Comparison of ENCODE assay signal across 24 cellular contexts in genomic region chr9:96492993-96493531, GRCh38.
"Had no signal": no experiment of that assay in that cellular context is flagged by ENCODE, and none has a peak within 500 bp of the region (broad histone marks: within the 10 kb centered on the region; RNA-seq: fewer than 3 reads in every experiment).

No MANE protein-coding gene starts in this region.

- H3K27ac Mint-ChIP-seq: activated CD8-positive, alpha-beta memory T cell treated with anti-CD3 and anti-CD28 coated beads, Interleukin-2, amount 10 ng/mL, durations not matched to agents 7 days and 5 days; activated CD8-positive, alpha-beta T cell treated with anti-CD3 and anti-CD28 coated beads, Interleukin-2, amount 10 ng/mL, durations not matched to agents 7 days and 5 days; natural killer cell; stimulated activated effector memory CD8-positive, alpha-beta T cell treated with anti-CD3 and anti-CD28 coated beads, Interleukin-12 subunit alpha, Interleukin-12 subunit beta, amount 100 ng/mL, for 72 hours; T-helper 1 cell treated with Interleukin-12 subunit alpha and Interleukin-12 subunit beta and Interleukin-4 antibody, amounts not matched to agents 30 μg/mL and 1 μg/mL, for 36 hours had no signal

- H3K4me3 ChIP-seq: body of pancreas, coronary artery, gastroesophageal sphincter, hepatocyte, ovary, skin epidermis, stomach, tibial nerve had no signal

- H3K27ac ChIP-seq: body of pancreas, hepatocyte, ovary had no signal

- ATAC-seq: activated CD8-positive, alpha-beta memory T cell treated with anti-CD3 and anti-CD28 coated beads, Interleukin-2, amount 10 ng/mL, durations not matched to agents 7 days and 5 days; activated CD8-positive, alpha-beta T cell treated with anti-CD3 and anti-CD28 coated beads, Interleukin-2, amount 10 ng/mL, durations not matched to agents 7 days and 5 days; activated naive CD4-positive, alpha-beta T cell treated with anti-CD3 and anti-CD28 coated beads, Interleukin-2, amount 50 U/mL, for 72 hours; body of pancreas; gastroesophageal sphincter; left cardiac atrium; natural killer cell; sciatic nerve; stimulated activated effector memory CD8-positive, alpha-beta T cell treated with anti-CD3 and anti-CD28 coated beads, Interleukin-12 subunit alpha, Interleukin-12 subunit beta, amount 100 ng/mL, for 72 hours had no signal

- H3K27me3 Mint-ChIP-seq: activated CD8-positive, alpha-beta memory T cell treated with anti-CD3 and anti-CD28 coated beads, Interleukin-2, amount 10 ng/mL, durations not matched to agents 7 days and 5 days; progenitor cell of endocrine pancreas had no signal

- H3K9me3 Mint-ChIP-seq: activated naive CD4-positive, alpha-beta T cell treated with anti-CD3 and anti-CD28 coated beads, Interleukin-2, amount 50 U/mL, for 72 hours; natural killer cell; stimulated activated effector memory CD8-positive, alpha-beta T cell treated with anti-CD3 and anti-CD28 coated beads, Interleukin-12 subunit alpha, Interleukin-12 subunit beta, amount 100 ng/mL, for 72 hours; T-helper 1 cell treated with Interleukin-12 subunit alpha and Interleukin-12 subunit beta and Interleukin-4 antibody, amounts not matched to agents 30 μg/mL and 1 μg/mL, for 36 hours had no signal

- H3K36me3 ChIP-seq: ovary had no signal

- DNase-seq: activated CD4-positive, alpha-beta T cell treated with anti-CD3 and anti-CD28 coated beads for 1 hour; activated CD4-positive, alpha-beta T cell treated with anti-CD3 and anti-CD28 coated beads, Interleukin-2, amount 50 U/mL, for 1 hour; activated CD8-positive, alpha-beta memory T cell treated with anti-CD3 and anti-CD28 coated beads, Interleukin-2, amount 10 ng/mL, durations not matched to agents 7 days and 5 days; activated CD8-positive, alpha-beta T cell treated with anti-CD3 and anti-CD28 coated beads, Interleukin-2, amount 10 ng/mL, durations not matched to agents 7 days and 5 days; activated naive CD4-positive, alpha-beta T cell; activated T-cell treated with anti-CD3 and anti-CD28 coated beads, Interleukin-2, amount 50 U/mL, for 48 hours; anterior cingulate cortex; body of pancreas; left cardiac atrium; natural killer cell; stimulated activated CD4-positive, alpha-beta T cell treated with anti-CD3 and anti-CD28 coated beads, Interleukin-4, amount 100 ng/mL, for 24 hours; stomach; SW 1271 had no signal

- H3K27me3 ChIP-seq: body of pancreas, gastroesophageal sphincter, hepatocyte, ovary, stomach, tibial nerve had no signal

- H3K4me3 Mint-ChIP-seq: activated CD8-positive, alpha-beta memory T cell treated with anti-CD3 and anti-CD28 coated beads, Interleukin-2, amount 10 ng/mL, durations not matched to agents 7 days and 5 days; activated CD8-positive, alpha-beta T cell treated with anti-CD3 and anti-CD28 coated beads, Interleukin-2, amount 10 ng/mL, durations not matched to agents 7 days and 5 days; natural killer cell; stimulated activated effector memory CD8-positive, alpha-beta T cell treated with anti-CD3 and anti-CD28 coated beads, Interleukin-12 subunit alpha, Interleukin-12 subunit beta, amount 100 ng/mL, for 72 hours; T-helper 1 cell treated with Interleukin-12 subunit alpha and Interleukin-12 subunit beta and Interleukin-4 antibody, amounts not matched to agents 30 μg/mL and 1 μg/mL, for 36 hours had no signal

- H3K9me3 ChIP-seq: body of pancreas, gastroesophageal sphincter, ovary, stomach, tibial nerve had no signal

- H3K36me3 Mint-ChIP-seq: natural killer cell had no signal

- H3K4me1 ChIP-seq: body of pancreas had no signal
